In the genomic region with DNA sequence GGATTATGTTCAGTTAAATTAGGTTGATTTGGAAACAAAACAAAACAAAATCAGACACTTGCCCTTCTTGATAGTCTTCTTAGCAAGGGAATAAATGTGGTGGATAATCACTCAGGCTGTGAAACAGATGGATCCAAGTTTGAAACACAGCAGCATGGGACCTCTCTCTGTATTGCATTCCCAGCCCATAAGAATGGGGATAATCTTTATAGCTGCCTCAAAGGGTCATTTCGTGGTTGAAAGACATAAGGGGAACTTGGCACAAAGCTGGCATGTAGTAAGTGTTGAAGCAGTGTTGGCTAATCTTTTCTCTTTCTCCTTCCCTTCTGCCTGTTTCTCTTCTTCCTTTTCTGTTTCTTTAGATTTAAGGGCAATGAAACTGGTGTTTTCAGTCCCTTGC, we compare ENCODE assay signal across 26 cellular contexts.
"Had no signal": no experiment of that assay in that cellular context is flagged by ENCODE, and none has a peak within 500 bp of the region (broad histone marks: within the 10 kb centered on the region; RNA-seq: fewer than 3 reads in every experiment).

No MANE protein-coding gene starts in this region.

- H3K4me2 ChIP-seq: neural progenitor cell had no signal

- H2AFZ ChIP-seq: neural progenitor cell had no signal

- H3K36me3 ChIP-seq: ascending aorta, gastroesophageal sphincter, heart left ventricle, prostate gland, tibial artery, vagina had no signal

- H3K36me3 Mint-ChIP-seq: activated naive CD8-positive, alpha-beta T cell treated with anti-CD3 and anti-CD28 coated beads, Interleukin-2, amount 10 ng/mL, durations not matched to agents 7 days and 5 days; memory B cell; naive B cell; neural progenitor cell had no signal

- ATAC-seq: activated CD8-positive, alpha-beta T cell treated with anti-CD3 and anti-CD28 coated beads for 36 hours; activated T-helper 17 cell treated with anti-CD3 and anti-CD28 coated beads, Interleukin-2, amount 50 U/mL, for 72 hours; gastroesophageal sphincter; heart left ventricle; left ventricle myocardium superior; mucosa of descending colon; right cardiac atrium; stimulated activated naive CD8-positive, alpha-beta T cell treated with anti-CD3 and anti-CD28 coated beads, Interleukin-15, Interleukin-2, amounts not matched to agents 100 U/mL and 50 U/mL, for 24 hours had no signal

- H3K4me3 ChIP-seq: ascending aorta, gastroesophageal sphincter, heart left ventricle, mucosa of descending colon, neural progenitor cell, prostate gland, skin epidermis, tibial artery, vagina had no signal

- H3K9me3 ChIP-seq: ascending aorta, gastroesophageal sphincter, heart left ventricle, mucosa of descending colon, prostate gland, tibial artery, vagina had no signal

- H3K27ac ChIP-seq: ascending aorta, gastroesophageal sphincter, heart left ventricle, neural progenitor cell, prostate gland, skin epidermis, tibial artery, vagina had no signal

- H3K4me1 ChIP-seq: ascending aorta, gastroesophageal sphincter, heart left ventricle, prostate gland, tibial artery, vagina had no signal

- H3K9ac ChIP-seq: neural progenitor cell had no signal

- H3K27ac Mint-ChIP-seq: activated CD8-positive, alpha-beta T cell treated with anti-CD3 and anti-CD28 coated beads for 36 hours; activated naive CD8-positive, alpha-beta T cell treated with anti-CD3 and anti-CD28 coated beads, Interleukin-2, amount 10 ng/mL, durations not matched to agents 7 days and 5 days; activated T-helper 17 cell treated with anti-CD3 and anti-CD28 coated beads, Interleukin-2, amount 50 U/mL, for 72 hours; memory B cell; neural progenitor cell had no signal

- H3K27me3 Mint-ChIP-seq: activated T-helper 17 cell treated with anti-CD3 and anti-CD28 coated beads, Interleukin-2, amount 50 U/mL, for 72 hours; memory B cell had no signal

- H3K27me3 ChIP-seq: ascending aorta, gastroesophageal sphincter, heart left ventricle, neural progenitor cell, tibial artery, vagina had no signal

- H3K4me1 Mint-ChIP-seq: activated naive CD8-positive, alpha-beta T cell treated with anti-CD3 and anti-CD28 coated beads, Interleukin-2, amount 10 ng/mL, durations not matched to agents 7 days and 5 days; activated T-helper 17 cell treated with anti-CD3 and anti-CD28 coated beads, Interleukin-2, amount 50 U/mL, for 72 hours; memory B cell; naive B cell; neural progenitor cell had no signal

- H3K9me3 Mint-ChIP-seq: activated CD8-positive, alpha-beta T cell treated with anti-CD3 and anti-CD28 coated beads for 36 hours; activated naive CD8-positive, alpha-beta T cell treated with anti-CD3 and anti-CD28 coated beads, Interleukin-2, amount 10 ng/mL, durations not matched to agents 7 days and 5 days; activated T-helper 17 cell treated with anti-CD3 and anti-CD28 coated beads, Interleukin-2, amount 50 U/mL, for 72 hours had no signal

- H3K4me3 Mint-ChIP-seq: activated CD8-positive, alpha-beta T cell treated with anti-CD3 and anti-CD28 coated beads for 36 hours; activated naive CD8-positive, alpha-beta T cell treated with anti-CD3 and anti-CD28 coated beads, Interleukin-2, amount 10 ng/mL, durations not matched to agents 7 days and 5 days; activated T-helper 17 cell treated with anti-CD3 and anti-CD28 coated beads, Interleukin-2, amount 50 U/mL, for 72 hours; memory B cell; naive B cell; neural progenitor cell had no signal

- DNase-seq: activated CD4-positive, alpha-beta T cell treated with anti-CD3 and anti-CD28 coated beads for 48 hours; activated CD4-positive, CD25-positive, alpha-beta regulatory T cell; activated CD8-positive, alpha-beta T cell treated with anti-CD3 and anti-CD28 coated beads for 36 hours; activated naive CD4-positive, alpha-beta T cell; activated naive CD8-positive, alpha-beta T cell treated with anti-CD3 and anti-CD28 coated beads, Interleukin-2, amount 10 ng/mL, durations not matched to agents 7 days and 5 days; activated T-cell treated with anti-CD3 and anti-CD28 coated beads, Interleukin-2, amount 50 U/mL, for 1 hour; cerebellar nuclear complex; cortex of kidney; erythroblast; heart left ventricle; kidney glomerular epithelial cell; left ventricle myocardium superior; mucosa of descending colon; naive B cell; right cardiac atrium; stimulated activated naive CD8-positive, alpha-beta T cell treated with anti-CD3 and anti-CD28 coated beads, Interleukin-15, Interleukin-2, amounts not matched to agents 100 U/mL and 50 U/mL, for 24 hours; substantia nigra; tibial artery had no signal
